Comparison of ENCODE assay signal across 16 cellular contexts in genomic region chr5:32168460-32169033, GRCh38. TPM values are rescaled to one million over a fixed set of nuclear protein-coding genes. Genes with fewer than 3 reads are reported as not detected.
DNase-seq lines count a peak whose midpoint lies in the region; ATAC-seq and TF ChIP-seq lines count a peak whose summit lies in the region.
"Had no signal": no experiment of that assay in that cellular context is flagged by ENCODE, and none has a peak within 500 bp of the region (broad histone marks: within the 10 kb centered on the region; RNA-seq: fewer than 3 reads in every experiment).

No MANE protein-coding gene starts in this region.

- TF ChIP-seq EP300 in transverse colon (IDR thresholded peaks at IDR 0.05; ENCODE audit: low read depth) (peak; percentile 75), tibial nerve (IDR thresholded peaks at IDR 0.05) (peak in 1 of 2 donors; percentile 49)

- in situ Hi-C loops in transverse colon (cut with MboI; ENCODE audit: low pct_ligation_motif_present in 1 of 4, low pct_unique_long_range_greater_than_20kb in 1 of 4, low sequenced_read_pairs in 3 of 4): no loop called here

- WGBS in transverse colon (ENCODE audit: low coverage in 1 of 2), 2 donors: 75 to 84% methylated on average over 5 to 9 of the region's 9 CpGs
- 84 to 85% methylated on average over 9 of the region's 9 CpGs for WGBS in tibial nerve, 2 donors

- peaks cover 11% of the 10 kb centered on the region for H3F3A ChIP-seq in neural progenitor cell (ENCODE audit: low read depth)

- no peak for DNase-seq in activated naive CD4-positive, alpha-beta T cell treated with anti-CD3 and anti-CD28 coated beads, Interleukin-2, amount 50 U/mL, for 72 hours (ENCODE audit: low spot score in 2 of 2)
- no peak for DNase-seq in activated naive CD4-positive, alpha-beta T cell treated with Interleukin-2 at 50 U/mL for 16 hours
- DNase-seq in effector memory CD8-positive, alpha-beta T cell: no peak
- DNase-seq in mesothelial cell of epicardium (ENCODE audit: low spot score in 2 of 2, unreplicated experiment in 2 of 2) (no peak), transverse colon (no peak), tibial nerve (ENCODE audit: low spot score in 2 of 2) (no peak), neural progenitor cell (ENCODE audit: low spot score) (no peak)
- DNase-seq: activated CD4-positive, alpha-beta T cell treated with anti-CD3 and anti-CD28 coated beads for 4 hours; body of pancreas; Calu3; foreskin keratinocyte; NCI-H2081; NCI-H748 treated with DMSO at 0.1 percent for 48 hours; pancreas had no signal

- no peak overlapping the region for H3K4me3 ChIP-seq in transverse colon
- no peak overlapping the region for H3K4me3 ChIP-seq in tibial nerve
- no peak overlapping the region for H3K4me3 ChIP-seq in neural progenitor cell
- H3K4me3 ChIP-seq: body of pancreas, pancreas had no signal

- TF ChIP-seq CTCF in mesothelial cell of epicardium (IDR thresholded peaks at IDR 0.05; ENCODE audit: unreplicated experiment) (no peak), transverse colon (IDR thresholded peaks at IDR 0.05) (no peak), tibial nerve (IDR thresholded peaks at IDR 0.05) (no peak), neural progenitor cell (IDR thresholded peaks at IDR 0.05) (no peak)

- H3K9me3 Mint-ChIP-seq in activated naive CD4-positive, alpha-beta T cell treated with anti-CD3 and anti-CD28 coated beads, Interleukin-2, amount 50 U/mL, for 72 hours: no peaks in the 10 kb centered on the region
- H3K9me3 Mint-ChIP-seq in effector memory CD8-positive, alpha-beta T cell: no peaks in the 10 kb centered on the region
- H3K9me3 Mint-ChIP-seq in mesothelial cell of epicardium: no peaks in the 10 kb centered on the region
- no peaks in the 10 kb centered on the region for H3K9me3 Mint-ChIP-seq in neural progenitor cell
- H3K9me3 Mint-ChIP-seq: activated T-helper 2 cell treated with anti-CD3 and anti-CD28 coated beads, Interferon-gamma antibody, Interleukin-2, Interleukin-4, amounts not matched to agents 10 μg/mL and 5 μg/mL and 100 μg/mL, durations not matched to agents 14 hours and 24 hours and 36 hours had no signal

- H3K9ac ChIP-seq in neural progenitor cell: no peak overlapping the region

- H3K27ac Mint-ChIP-seq in activated naive CD4-positive, alpha-beta T cell treated with anti-CD3 and anti-CD28 coated beads, Interleukin-2, amount 50 U/mL, for 72 hours: peak overlapping the region; percentile 29 to 41
- peak overlapping the region; percentile 23 to 99 for H3K27ac Mint-ChIP-seq in effector memory CD8-positive, alpha-beta T cell
- H3K27ac Mint-ChIP-seq in mesothelial cell of epicardium (peak overlapping the region; percentile 5), neural progenitor cell (no peak overlapping the region)
- H3K27ac Mint-ChIP-seq: activated T-helper 2 cell treated with anti-CD3 and anti-CD28 coated beads, Interferon-gamma antibody, Interleukin-2, Interleukin-4, amounts not matched to agents 10 μg/mL and 5 μg/mL and 100 μg/mL, durations not matched to agents 14 hours and 24 hours and 36 hours had no signal

- H3K9me3 ChIP-seq in transverse colon (no peaks in the 10 kb centered on the region), tibial nerve (no peaks in the 10 kb centered on the region), neural progenitor cell (ENCODE audit: low read depth) (no peaks in the 10 kb centered on the region)
- H3K9me3 ChIP-seq: body of pancreas, pancreas had no signal

- no peak overlapping the region for H2AFZ ChIP-seq in neural progenitor cell (replicated peaks)

- peaks cover 18 to 48% of the 10 kb centered on the region in 2 donors for H3K36me3 Mint-ChIP-seq in activated naive CD4-positive, alpha-beta T cell treated with anti-CD3 and anti-CD28 coated beads, Interleukin-2, amount 50 U/mL, for 72 hours
- peaks cover 69% of the 10 kb centered on the region for H3K36me3 Mint-ChIP-seq in effector memory CD8-positive, alpha-beta T cell (ENCODE audit: insufficient read depth)
- peaks cover 19% of the 10 kb centered on the region for H3K36me3 Mint-ChIP-seq in mesothelial cell of epicardium
- peaks cover 50% of the 10 kb centered on the region for H3K36me3 Mint-ChIP-seq in neural progenitor cell

- H3K36me3 ChIP-seq in transverse colon (peaks cover 0 to 10% (median 2%) of the 10 kb centered on the region in 4 donors), tibial nerve (peaks cover 0 to 30% (median 0%) of the 10 kb centered on the region in 3 donors), neural progenitor cell (peaks cover 27% of the 10 kb centered on the region)

- no peak for TF ChIP-seq POLR2A in transverse colon (IDR thresholded peaks at IDR 0.05)
- TF ChIP-seq POLR2A in tibial nerve (IDR thresholded peaks at IDR 0.05): no peak

- H3K4me3 Mint-ChIP-seq in effector memory CD8-positive, alpha-beta T cell: peak overlapping the region in 1 of 2 donors; percentile 44
- H3K4me3 Mint-ChIP-seq in mesothelial cell of epicardium: no peak overlapping the region
- H3K4me3 Mint-ChIP-seq in neural progenitor cell: no peak overlapping the region

- H3K27me3 Mint-ChIP-seq in effector memory CD8-positive, alpha-beta T cell: no peaks in the 10 kb centered on the region
- H3K27me3 Mint-ChIP-seq in mesothelial cell of epicardium (ENCODE audit: low read depth) (no peaks in the 10 kb centered on the region), neural progenitor cell (ENCODE audit: insufficient read depth, low read depth) (peaks cover 4% of the 10 kb centered on the region)

- H3K4me1 Mint-ChIP-seq in effector memory CD8-positive, alpha-beta T cell (ENCODE audit: low read depth in 2 of 2): peaks cover 28 to 50% of the 10 kb centered on the region in 2 donors
- H3K4me1 Mint-ChIP-seq in mesothelial cell of epicardium (peaks cover 35% of the 10 kb centered on the region), neural progenitor cell (peaks cover 2% of the 10 kb centered on the region)

- H3K27me3 ChIP-seq in transverse colon (no peaks in the 10 kb centered on the region), tibial nerve (no peaks in the 10 kb centered on the region), neural progenitor cell (no peaks in the 10 kb centered on the region)
- H3K27me3 ChIP-seq: body of pancreas, foreskin keratinocyte, pancreas had no signal

- H3K27ac ChIP-seq in transverse colon (peak overlapping the region; percentile 61 to 100 (median 99)), tibial nerve (peak overlapping the region in 2 of 4 donors; percentile 11 to 24), neural progenitor cell (no peak overlapping the region)
- H3K27ac ChIP-seq: foreskin keratinocyte, pancreas had no signal

- H3K4me2 ChIP-seq in neural progenitor cell: no peak overlapping the region

- H3K79me2 ChIP-seq in neural progenitor cell (ENCODE audit: low read depth): peaks cover 100% of the 10 kb centered on the region

- intact Hi-C loops in transverse colon (cut with DNase I; ENCODE audit: low total_unique reads): loop anchor here (10.0 kb wide), 1 partner anchor 346 kb away; no protein-coding TSS in a partner anchor

- peaks cover 48% of the 10 kb centered on the region for H4K20me1 ChIP-seq in neural progenitor cell (ENCODE audit: low read depth)

- peaks cover 33 to 82% (median 68%) of the 10 kb centered on the region in 4 donors for H3K4me1 ChIP-seq in transverse colon
- peaks cover 0 to 82% (median 53%) of the 10 kb centered on the region in 4 donors for H3K4me1 ChIP-seq in tibial nerve
- H3K4me1 ChIP-seq in neural progenitor cell: peaks cover 4% of the 10 kb centered on the region

- no peak for ATAC-seq in activated naive CD4-positive, alpha-beta T cell treated with anti-CD3 and anti-CD28 coated beads, Interleukin-2, amount 50 U/mL, for 72 hours
- ATAC-seq in effector memory CD8-positive, alpha-beta T cell (replicated peaks): no peak
- no peak for ATAC-seq in GM18520 (IDR thresholded peaks at IDR 0.05; ENCODE audit: unreplicated experiment)
- ATAC-seq: body of pancreas, foreskin keratinocyte, pancreas had no signal

RNA-seq across cellular contexts. Expression of gene GOLPH3, which starts 5.6 kb away (rescaled TPM):
- 10 to 100 TPM; 35.9 to 56.9 TPM for total RNA-seq in activated naive CD4-positive, alpha-beta T cell treated with anti-CD3 and anti-CD28 coated beads, Interleukin-2, amount 50 U/mL, for 72 hours
- total RNA-seq in mesothelial cell of epicardium (66.2 to 73.7 TPM (median 68.8 TPM) in 3 replicates), transverse colon (100 to 1,000 TPM in 3 of 4 donors, 10 to 100 TPM in 1; 52.1 to 666 (median 132) TPM), tibial nerve (100 to 1,000 TPM in 2 of 4 donors, 10 to 100 TPM in 2; 90.6 to 115 (median 102) TPM), neural progenitor cell (ENCODE audit: low replicate concordance) (64.2 and 80.5 TPM in 2 replicates)
